Comparison of ENCODE assay signal across 8 cellular contexts in the genomic region with DNA sequence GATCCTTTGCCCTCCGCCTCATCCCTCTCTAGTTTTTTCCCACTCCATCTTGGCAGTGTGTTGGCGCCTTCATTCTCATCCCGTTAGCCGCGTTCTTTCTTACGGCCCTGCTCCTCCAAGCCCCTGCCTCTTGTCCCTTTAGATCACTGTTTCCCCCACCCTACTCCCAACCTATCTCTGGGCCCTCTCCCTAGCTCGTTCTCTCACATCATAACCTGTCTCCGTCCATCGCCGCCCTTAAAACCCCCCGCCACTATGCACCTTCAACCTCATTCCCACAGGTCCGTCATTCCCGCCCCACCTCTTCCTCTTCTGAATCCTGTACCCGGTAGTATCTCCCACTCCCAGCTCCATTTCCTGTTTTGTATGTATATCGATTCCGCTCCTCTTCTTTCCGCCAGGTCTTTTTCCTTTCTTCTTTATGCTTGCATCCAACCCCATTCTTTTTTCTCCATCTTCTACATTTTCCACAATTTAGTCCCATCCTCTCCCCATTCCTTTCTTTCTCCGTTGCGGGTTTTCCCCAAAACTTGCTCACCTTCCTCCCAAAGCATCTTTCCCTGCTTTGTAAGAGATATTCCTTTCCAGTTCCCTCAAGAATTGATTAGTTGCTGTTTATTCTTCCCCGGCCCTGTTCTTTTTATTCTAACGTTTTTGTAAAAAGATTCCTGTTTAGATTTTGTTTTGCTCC. TPM values are rescaled to one million over a fixed set of nuclear protein-coding genes. Genes with fewer than 3 reads are reported as not detected.
DNase-seq lines count a peak whose midpoint lies in the region; ATAC-seq, FAIRE-seq and TF ChIP-seq lines count a peak whose summit lies in the region.

No MANE protein-coding gene starts in this region.

- H3K4me2 ChIP-seq in HepG2 (ENCODE audit: low read depth, low read length), result peak overlapping the region; percentile 100

- no peak; the same call in 1 of the 2 replicates for TF ChIP-seq RAD21 in HepG2 (CRISPR knock-in tag; IDR thresholded peaks at IDR 0.05)

- intact Hi-C loops in HepG2 (cut with micrococcal nuclease; ENCODE audit: unreplicated experiment), result loop anchor here (1.0 to 5.0 kb wide), 5 partner anchors 81 to 177 kb away; no protein-coding TSS in a partner anchor

- peak; percentile 49 to 66; a peak in 3 of 4 replicates for TF ChIP-seq POLR2A in HepG2 (IDR thresholded peaks at IDR 0.05; ENCODE audit: insufficient read depth in 1 of 2, low read depth in 2 of 2, low read length in 2 of 2)

- no TSS peak for BruUV-seq in HepG2 (replicated peaks; lab: Mats Ljungman, UMichigan)

- H3K4me1 Mint-ChIP-seq in T-helper 2 cell treated with Interferon-gamma antibody and Interleukin-4, amounts not matched to agents 5 μg/mL and 100 μg/mL, for 36 hours (ENCODE audit: low read depth), result peaks cover 14% of the 10 kb centered on the region

- FAIRE-seq in HepG2 (lab: Jason Lieb, UNC) (peak; percentile 60), urothelium cell line (lab: Jason Lieb, UNC) (no peak)

- peaks cover 0 to 4% of the 10 kb centered on the region in 2 experiments; a peak in 1 of 5 replicates for H3K27me3 ChIP-seq in HepG2 (ENCODE audit: control insufficient read depth in 1 of 2, insufficient read depth in 2 of 2, low read length in 2 of 2)

- H2AFZ ChIP-seq in HepG2 (ENCODE audit: low read length), result peak overlapping the region; percentile 96

- no peaks in the 10 kb centered on the region for H3K36me3 ChIP-seq in HepG2 (replicated peaks in 1 of 2; ENCODE audit: control insufficient read depth in 1 of 2, insufficient read depth in 2 of 2, low read length in 2 of 2)

- no peaks in the 10 kb centered on the region for H4K20me1 ChIP-seq in HepG2 (ENCODE audit: insufficient read depth, low read length)

- in situ Hi-C loops in HepG2 (cut with HindIII; ENCODE audit: extremely low pct_ligation_motif_present, low pct_unique_long_range_greater_than_20kb), result no loop called here

- H3K79me2 ChIP-seq in HepG2 (ENCODE audit: insufficient read depth, low read length), result peaks cover 4% of the 10 kb centered on the region

- H3K27ac ChIP-seq in HepG2 (ENCODE audit: extremely low read length, insufficient read depth, low read length), result peak overlapping the region; percentile 91

- DNase-seq in GM12865 (ENCODE audit: low read depth) (no peak), NCI-H2227 (lab: John Stamatoyannopoulos, UW; ENCODE audit: unreplicated experiment) (peak; percentile 71), cardiac fibroblast (ENCODE audit: low read depth in 2 of 2) (peak; percentile 43 to 48), HepG2 (ENCODE audit: low spot score) (peak; percentile 76), urothelium cell line (ENCODE audit: low spot score) (peak; percentile 50), GM19238 (ENCODE audit: insufficient read length, low spot score) (no peak), HuH-7.5 (ENCODE audit: low spot score) (no peak)
- DNase-seq in T-helper 2 cell treated with Interferon-gamma antibody and Interleukin-4, amounts not matched to agents 5 μg/mL and 100 μg/mL, for 36 hours (ENCODE audit: low spot score), result no peak

- peak; percentile 84 for ATAC-seq in HepG2

- H3K4me3 ChIP-seq in GM12865 (ENCODE audit: low read depth, low read length) (peak overlapping the region; percentile 74), cardiac fibroblast (replicated peaks in 1 of 2; ENCODE audit: low read depth in 2 of 2, low read length in 2 of 2) (peak overlapping the region; percentile 65 to 91), HepG2 (replicated peaks in 1 of 3; ENCODE audit: insufficient read depth in 1 of 3, low read depth in 2 of 3, low read length in 3 of 3) (peak overlapping the region; percentile 74 to 99 (median 90))

- peaks cover 6% of the 10 kb centered on the region for H3K27me3 Mint-ChIP-seq in T-helper 2 cell treated with Interferon-gamma antibody and Interleukin-4, amounts not matched to agents 5 μg/mL and 100 μg/mL, for 36 hours (ENCODE audit: low read depth)

- peak overlapping the region; percentile 95 for H3K9ac ChIP-seq in HepG2 (ENCODE audit: insufficient read depth, low read depth, low read length)

- TF ChIP-seq CTCF in GM12865 (IDR thresholded peaks at IDR 0.05; ENCODE audit: insufficient read depth, low read depth, low read length, missing control alignments), result no peak
- no peak for TF ChIP-seq CTCF in cardiac fibroblast (IDR thresholded peaks at IDR 0.05; ENCODE audit: low read depth, low read length)
- TF ChIP-seq CTCF in HepG2 (CRISPR knock-in tag; IDR thresholded peaks at IDR 0.05), result no peak

- H3K36me3 Mint-ChIP-seq in T-helper 2 cell treated with Interferon-gamma antibody and Interleukin-4, amounts not matched to agents 5 μg/mL and 100 μg/mL, for 36 hours (ENCODE audit: low read depth), result no peaks in the 10 kb centered on the region

- H3K27ac Mint-ChIP-seq in T-helper 2 cell treated with Interferon-gamma antibody and Interleukin-4, amounts not matched to agents 5 μg/mL and 100 μg/mL, for 36 hours, result no peak overlapping the region

- TF ChIP-seq EP300 in HepG2 (IDR thresholded peaks at IDR 0.05; ENCODE audit: low read depth in 2 of 2, low read length in 2 of 2) (no peak), HepG2 (CRISPR knock-in tag; IDR thresholded peaks at IDR 0.05; ENCODE audit: borderline replicate concordance) (no peak)

- peaks cover 62% of the 10 kb centered on the region for H3K4me1 ChIP-seq in HepG2 (ENCODE audit: insufficient read depth, low read length)

- CTCF ChIA-PET in HepG2 (lab: Yijun Ruan, JAX; ENCODE audit: low intra/inter-chr PET ratio, low total read pairs), result interaction anchor here (1.4 kb wide), 1 partner anchor 243 kb away, joined by 5 read pairs; no protein-coding TSS in a partner anchor

- under 1% methylated on average over 21 of the region's 21 CpGs for WGBS in HepG2 (ENCODE audit: low lambda C conversion rate)

- no peaks in the 10 kb centered on the region for H3K9me3 ChIP-seq in HepG2 (ENCODE audit: low read length)

- no peak overlapping the region for H3K4me3 Mint-ChIP-seq in T-helper 2 cell treated with Interferon-gamma antibody and Interleukin-4, amounts not matched to agents 5 μg/mL and 100 μg/mL, for 36 hours

- no peaks in the 10 kb centered on the region for H3K9me3 Mint-ChIP-seq in T-helper 2 cell treated with Interferon-gamma antibody and Interleukin-4, amounts not matched to agents 5 μg/mL and 100 μg/mL, for 36 hours

- POLR2A ChIA-PET in HepG2 (lab: Yijun Ruan, JAX), result interaction anchor here (1.1 to 3.5 kb wide), 10 partner anchors 10 to 242 kb away, joined by 3 to 38 read pairs (median 10); no protein-coding TSS in a partner anchor

TF ChIP-seq in HepG2, 621 proteins besides CTCF, POLR2A, EP300 and RAD21 (continues in another document):
- TF ChIP-seq FOXA1 (IDR thresholded peaks at IDR 0.05), result no peak
- TF ChIP-seq FOXA1 (CRISPR knock-in tag; IDR thresholded peaks at IDR 0.05), result no peak
- no peak for TF ChIP-seq ZNF343 (CRISPR knock-in tag; IDR thresholded peaks at IDR 0.05)
- TF ChIP-seq CEBPB (IDR thresholded peaks at IDR 0.05; ENCODE audit: borderline replicate concordance, low read depth, low read length), result no peak

RNA-seq across cellular contexts. Expression of gene EFHC1, which starts 0.7 kb away (rescaled TPM):
- total RNA-seq in HepG2 (2016; rRNA removed; fragmentation: Illumina TruSeq; extraction: Trizol), result 18.6 and 23.4 TPM in 2 replicates
- 6.3 TPM in 2 replicates for total RNA-seq in HepG2 (2016; cell fraction: cytosol; rRNA removed; fragmentation: Illumina TruSeq; extraction: Trizol; ENCODE audit: low read depth)
- 20.7 and 23.3 TPM in 2 replicates for total RNA-seq in HepG2 (2016; cell fraction: insoluble cytoplasmic fraction; rRNA removed; fragmentation: Illumina TruSeq; extraction: Trizol)
- total RNA-seq in HepG2 (2016; cell fraction: membrane; rRNA removed; fragmentation: Illumina TruSeq; extraction: Trizol), result 5.0 and 8.2 TPM in 2 replicates
- total RNA-seq in HepG2 (2016; cell fraction: nucleus; rRNA removed; fragmentation: Illumina TruSeq; extraction: Trizol), result 39.5 and 46.3 TPM in 2 replicates
- 23.5 and 29.5 TPM in 2 replicates for polyA plus RNA-seq in HepG2 (2011; rRNA removed)
- 5.5 and 9.2 TPM in 2 replicates for polyA plus RNA-seq in HepG2 (2011; cell fraction: cytosol; rRNA removed)
- 92.9 and 127 TPM in 2 replicates for polyA plus RNA-seq in HepG2 (2011; cell fraction: nucleus; rRNA removed)
- 10.2 and 15.7 TPM in 2 replicates for polyA plus RNA-seq in HepG2 (2012)
- polyA plus RNA-seq in HepG2 (2016; cell fraction: cytosol; fragmentation: Illumina TruSeq; extraction: Trizol; ENCODE audit: low read depth), result 2.4 and 2.8 TPM in 2 replicates
- 17.1 and 17.6 TPM in 2 replicates for polyA plus RNA-seq in HepG2 (2016; cell fraction: insoluble cytoplasmic fraction; fragmentation: Illumina TruSeq; extraction: Trizol; ENCODE audit: low read depth)
- 4.6 and 4.7 TPM in 2 replicates for polyA plus RNA-seq in HepG2 (2016; cell fraction: membrane; fragmentation: Illumina TruSeq; extraction: Trizol; ENCODE audit: low read depth)
- polyA plus RNA-seq in HepG2 (2016; cell fraction: nucleus; fragmentation: Illumina TruSeq; extraction: Trizol; ENCODE audit: insufficient read depth, low read depth), result 53.0 and 69.1 TPM in 2 replicates
- 14.9 and 26.4 TPM in 2 replicates for polyA minus RNA-seq in HepG2 (2011; rRNA and poly(A)+ RNA removed; ENCODE audit: low replicate concordance)
- 3.9 and 7.9 TPM in 2 replicates for polyA minus RNA-seq in HepG2 (2011; cell fraction: cytosol; rRNA and poly(A)+ RNA removed)
- 42.3 and 42.6 TPM in 2 replicates for polyA minus RNA-seq in HepG2 (2011; cell fraction: nucleus; rRNA and poly(A)+ RNA removed)

RNA-seq across cellular contexts. Expression of gene PAQR8, which starts 58.9 kb away (rescaled TPM):
- total RNA-seq in HepG2 (2016; rRNA removed; fragmentation: Illumina TruSeq; extraction: Trizol), result 26.2 and 37.7 TPM in 2 replicates
- total RNA-seq in HepG2 (2016; cell fraction: cytosol; rRNA removed; fragmentation: Illumina TruSeq; extraction: Trizol; ENCODE audit: low read depth), result 3.1 and 3.4 TPM in 2 replicates
- total RNA-seq in HepG2 (2016; cell fraction: insoluble cytoplasmic fraction; rRNA removed; fragmentation: Illumina TruSeq; extraction: Trizol), result 25.3 and 36.5 TPM in 2 replicates
- 16.5 TPM in 2 replicates for total RNA-seq in HepG2 (2016; cell fraction: membrane; rRNA removed; fragmentation: Illumina TruSeq; extraction: Trizol)
- total RNA-seq in HepG2 (2016; cell fraction: nucleus; rRNA removed; fragmentation: Illumina TruSeq; extraction: Trizol), result 36.5 and 38.6 TPM in 2 replicates
- 36.5 and 50.7 TPM in 2 replicates for polyA plus RNA-seq in HepG2 (2011; rRNA removed)
- 33.7 and 46.9 TPM in 2 replicates for polyA plus RNA-seq in HepG2 (2011; cell fraction: cytosol; rRNA removed)
- 17.0 and 22.0 TPM in 2 replicates for polyA plus RNA-seq in HepG2 (2011; cell fraction: nucleus; rRNA removed)
- polyA plus RNA-seq in HepG2 (2012), result 18.9 and 24.9 TPM in 2 replicates
- polyA plus RNA-seq in HepG2 (2016; cell fraction: cytosol; fragmentation: Illumina TruSeq; extraction: Trizol; ENCODE audit: low read depth), result 2.3 and 2.8 TPM in 2 replicates
- polyA plus RNA-seq in HepG2 (2016; cell fraction: insoluble cytoplasmic fraction; fragmentation: Illumina TruSeq; extraction: Trizol; ENCODE audit: low read depth), result 23.7 TPM in 2 replicates
- polyA plus RNA-seq in HepG2 (2016; cell fraction: membrane; fragmentation: Illumina TruSeq; extraction: Trizol; ENCODE audit: low read depth), result 8.0 and 8.6 TPM in 2 replicates
- polyA plus RNA-seq in HepG2 (2016; cell fraction: nucleus; fragmentation: Illumina TruSeq; extraction: Trizol; ENCODE audit: insufficient read depth, low read depth), result 41.8 and 43.1 TPM in 2 replicates
- polyA minus RNA-seq in HepG2 (2011; rRNA and poly(A)+ RNA removed; ENCODE audit: low replicate concordance), result 0.87 and 184 TPM in 2 replicates
- 34.4 and 49.4 TPM in 2 replicates for polyA minus RNA-seq in HepG2 (2011; cell fraction: cytosol; rRNA and poly(A)+ RNA removed)
- 30.6 and 38.9 TPM in 2 replicates for polyA minus RNA-seq in HepG2 (2011; cell fraction: nucleus; rRNA and poly(A)+ RNA removed)

Comparison
In these comparisons a context has a peak if more than half of its experiments do, and no peak if none do; other contexts are left out.
1. DNase-seq: peak in NCI-H2227 (single experiment), cardiac fibroblast (2 of 2), HepG2 (single experiment) and urothelium cell line (single experiment); none in GM12865 (single experiment), T-helper 2 cell treated with Interferon-gamma antibody and Interleukin-4, amounts not matched to agents 5 μg/mL and 100 μg/mL, for 36 hours (single experiment), GM19238 (single experiment) and HuH-7.5 (single experiment).
2. Peak in every context shown above with its lines, with median percentiles within 50 percentile points of each other: H3K4me3 ChIP-seq.